In genomic region chr9:131707677-131708612, GRCh38 we compare ENCODE assay signal across 8 cellular contexts. TPM values are rescaled to one million over a fixed set of nuclear protein-coding genes. Genes with fewer than 3 reads are reported as not detected.
DNase-seq lines count a peak whose midpoint lies in the region; ATAC-seq and TF ChIP-seq lines count a peak whose summit lies in the region.

No MANE protein-coding gene starts in this region.

- peaks cover 21 to 93% (median 67%) of the 10 kb centered on the region in 4 donors for H3K4me1 Mint-ChIP-seq in CD4-positive, CD25-positive, alpha-beta regulatory T cell
- H3K4me1 Mint-ChIP-seq in activated B cell treated with CpG ODN at 0.5 μM for 24 hours (peaks cover 99% of the 10 kb centered on the region), glutamatergic neuron (ENCODE audit: low read depth, unreplicated experiment) (peaks cover 61% of the 10 kb centered on the region)

- peak in 1 of 3 donors; percentile 14 for DNase-seq in CD4-positive, CD25-positive, alpha-beta regulatory T cell
- DNase-seq in activated B cell treated with CpG ODN at 0.5 μM for 24 hours (no peak), glutamatergic neuron (no peak), NCI-H2171 treated with DMSO at 0.1 percent for 48 hours (lab: John Stamatoyannopoulos, UW) (no peak)
- DNase-seq in stimulated activated CD4-positive, alpha-beta T cell treated with anti-CD3 and anti-CD28 coated beads, Interleukin-15, amount 100 ng/mL, for 24 hours: no peak
- no peak for DNase-seq in activated CD4-positive, alpha-beta T cell treated with anti-CD3 and anti-CD28 coated beads, Interleukin-2, amount 50 U/mL, for 48 hours

- H3K9ac ChIP-seq in HUES48 (ENCODE audit: low read depth, low read length): no peak overlapping the region
- H3K9ac ChIP-seq in skeletal muscle tissue (ENCODE audit: low read depth in 1 of 3, low read length in 3 of 3): peak overlapping the region in 2 of 3 donors; percentile 54 to 65

- H3K9me3 ChIP-seq in CD4-positive, CD25-positive, alpha-beta regulatory T cell (ENCODE audit: control insufficient read depth in 2 of 2, low read length in 2 of 2): no peaks in the 10 kb centered on the region
- no peaks in the 10 kb centered on the region for H3K9me3 ChIP-seq in HUES48 (ENCODE audit: control insufficient read depth, insufficient read depth, low read length)
- no peaks in the 10 kb centered on the region for H3K9me3 ChIP-seq in skeletal muscle tissue (ENCODE audit: control insufficient read depth in 3 of 3, low read length in 3 of 3)

- no peaks in the 10 kb centered on the region for H3K36me3 ChIP-seq in CD4-positive, CD25-positive, alpha-beta regulatory T cell (ENCODE audit: control insufficient read depth, insufficient read depth, low read length)
- H3K36me3 ChIP-seq in HUES48 (ENCODE audit: control insufficient read depth, insufficient read depth, low read length): no peaks in the 10 kb centered on the region
- no peaks in the 10 kb centered on the region for H3K36me3 ChIP-seq in skeletal muscle tissue (ENCODE audit: control insufficient read depth in 3 of 3, insufficient read depth in 3 of 3, low read length in 3 of 3)

- no peak overlapping the region for H3K27ac ChIP-seq in CD4-positive, CD25-positive, alpha-beta regulatory T cell (ENCODE audit: insufficient read depth, low read length, poor library complexity, severe bottlenecking)
- H3K27ac ChIP-seq in HUES48 (ENCODE audit: low read depth, low read length) (peak overlapping the region; percentile 38), skeletal muscle tissue (ENCODE audit: low read depth, low read length) (peak overlapping the region; percentile 72)

- ATAC-seq in CD4-positive, CD25-positive, alpha-beta regulatory T cell (ENCODE audit: low read depth in 2 of 2): no peak
- ATAC-seq in activated B cell treated with CpG ODN at 0.5 μM for 24 hours (ENCODE audit: low read depth): peak; percentile 60

- no peaks in the 10 kb centered on the region for H3K9me3 Mint-ChIP-seq in CD4-positive, CD25-positive, alpha-beta regulatory T cell
- no peaks in the 10 kb centered on the region for H3K9me3 Mint-ChIP-seq in activated B cell treated with CpG ODN at 0.5 μM for 24 hours
- H3K9me3 Mint-ChIP-seq in glutamatergic neuron (ENCODE audit: unreplicated experiment): peaks cover 5% of the 10 kb centered on the region

- H3K4me1 ChIP-seq in CD4-positive, CD25-positive, alpha-beta regulatory T cell (ENCODE audit: control insufficient read depth, insufficient read depth, low read length, poor library complexity, severe bottlenecking): peaks cover 54% of the 10 kb centered on the region
- peaks cover 67% of the 10 kb centered on the region for H3K4me1 ChIP-seq in HUES48 (ENCODE audit: control insufficient read depth, insufficient read depth, low read length)
- peaks cover 46 to 65% (median 57%) of the 10 kb centered on the region in 3 donors for H3K4me1 ChIP-seq in skeletal muscle tissue (ENCODE audit: control insufficient read depth in 3 of 3, insufficient read depth in 3 of 3, low read length in 3 of 3)

- H3K27me3 Mint-ChIP-seq in CD4-positive, CD25-positive, alpha-beta regulatory T cell: no peaks in the 10 kb centered on the region
- H3K27me3 Mint-ChIP-seq in activated B cell treated with CpG ODN at 0.5 μM for 24 hours (no peaks in the 10 kb centered on the region), glutamatergic neuron (ENCODE audit: unreplicated experiment) (no peaks in the 10 kb centered on the region)

- peak overlapping the region; percentile 26 to 87 (median 76) for H3K27ac Mint-ChIP-seq in CD4-positive, CD25-positive, alpha-beta regulatory T cell
- H3K27ac Mint-ChIP-seq in activated B cell treated with CpG ODN at 0.5 μM for 24 hours (peak overlapping the region; percentile 85), glutamatergic neuron (ENCODE audit: unreplicated experiment) (peak overlapping the region; percentile 65)

- no peaks in the 10 kb centered on the region for H3K27me3 ChIP-seq in CD4-positive, CD25-positive, alpha-beta regulatory T cell (ENCODE audit: control insufficient read depth, insufficient read depth, low read length)
- no peaks in the 10 kb centered on the region for H3K27me3 ChIP-seq in HUES48 (ENCODE audit: control insufficient read depth, insufficient read depth, low read length)
- no peaks in the 10 kb centered on the region for H3K27me3 ChIP-seq in skeletal muscle tissue (ENCODE audit: control insufficient read depth in 3 of 3, insufficient read depth in 3 of 3, low read length in 3 of 3)

- CTCF ChIA-PET in activated B cell treated with CpG ODN at 0.5 μM for 24 hours (lab: Charles Lee): interaction anchor here (1.2 to 1.8 kb wide), 4 partner anchors 10 to 117 kb away, joined by 3 to 5 read pairs (median 4); no protein-coding TSS in a partner anchor

- H3K36me3 Mint-ChIP-seq in CD4-positive, CD25-positive, alpha-beta regulatory T cell: peaks cover 4% of the 10 kb centered on the region
- H3K36me3 Mint-ChIP-seq in activated B cell treated with CpG ODN at 0.5 μM for 24 hours (ENCODE audit: low read depth): peaks cover 30% of the 10 kb centered on the region
- no peaks in the 10 kb centered on the region for H3K36me3 Mint-ChIP-seq in glutamatergic neuron (ENCODE audit: unreplicated experiment)

- peak overlapping the region in 3 of 4 donors; percentile 23 to 39 (median 29) for H3K4me3 Mint-ChIP-seq in CD4-positive, CD25-positive, alpha-beta regulatory T cell
- H3K4me3 Mint-ChIP-seq in activated B cell treated with CpG ODN at 0.5 μM for 24 hours (peak overlapping the region; percentile 60), glutamatergic neuron (ENCODE audit: unreplicated experiment) (peak overlapping the region; percentile 47)

- intact Hi-C loops in activated B cell treated with CpG ODN at 0.5 μM for 24 hours (cut with micrococcal nuclease): loop anchor here (2.0 kb wide), 1 partner anchor 17 kb away; no protein-coding TSS in a partner anchor

- POLR2A ChIA-PET in activated B cell treated with CpG ODN at 0.5 μM for 24 hours (lab: Charles Lee): interaction anchor here (0.7 to 4.0 kb wide), 16 partner anchors 10 to 78 kb away, joined by 3 to 29 read pairs (median 4); partner anchors contain the start of gene RAPGEF1

- H3K4me3 ChIP-seq in CD4-positive, CD25-positive, alpha-beta regulatory T cell (ENCODE audit: low read depth, low read length): no peak overlapping the region
- H3K4me3 ChIP-seq in HUES48 (ENCODE audit: low read depth, low read length) (no peak overlapping the region), skeletal muscle tissue (ENCODE audit: low read length in 3 of 3) (peak overlapping the region; percentile 12 to 62 (median 55))

- no peak for TF ChIP-seq CTCF in activated B cell treated with CpG ODN at 0.5 μM for 24 hours (IDR thresholded peaks at IDR 0.05)
- no peak for TF ChIP-seq CTCF in glutamatergic neuron (IDR thresholded peaks at IDR 0.05; ENCODE audit: partially characterized antibody, unreplicated experiment)

RNA-seq across cellular contexts. Expression of gene RAPGEF1, which starts 31.9 kb away (rescaled TPM):
- total RNA-seq in CD4-positive, CD25-positive, alpha-beta regulatory T cell: 159 TPM
- polyA plus RNA-seq in CD4-positive, CD25-positive, alpha-beta regulatory T cell: 1 to 10 TPM; 3.8 to 7.3 (median 4.6) TPM
- 278 and 318 TPM in 2 replicates for total RNA-seq in activated B cell treated with CpG ODN at 0.5 μM for 24 hours
- total RNA-seq in glutamatergic neuron (ENCODE audit: unreplicated experiment): 319 TPM
- 19.8 TPM for total RNA-seq in skeletal muscle tissue

Comparison
In these comparisons a context has a peak if more than half of its experiments do, and no peak if none do; other contexts are left out.
1. H3K4me3 ChIP-seq: peak in skeletal muscle tissue (3 of 3); none in CD4-positive, CD25-positive, alpha-beta regulatory T cell (single experiment) and HUES48 (single experiment).
2. Peak in every context shown above with its lines, with median percentiles within 50 percentile points of each other: H3K27ac Mint-ChIP-seq and H3K4me3 Mint-ChIP-seq.